Comparison of ENCODE assay signal across 1 cellular context in genomic region chr2:196718796-196719564, GRCh38.
A peak's percentile ranks its signal among the peaks of the same experiment; 100 is the strongest.
TF ChIP-seq lines count a peak whose summit lies in the region.

No MANE protein-coding gene starts in this region.

TF ChIP-seq in HepG2, 621 proteins besides CTCF, POLR2A, EP300 and RAD21 (continued from another document and continues in another):
- no peak for TF ChIP-seq ZHX1 (CRISPR knock-in tag; IDR thresholded peaks at IDR 0.05; ENCODE audit: low read depth)
- TF ChIP-seq ZSCAN9 (CRISPR knock-in tag; IDR thresholded peaks at IDR 0.05; ENCODE audit: borderline replicate concordance), result 0 out of 2 replicates have a peak, but pooled peaks have one; percentile 28
- no peak for TF ChIP-seq ZNF276 (CRISPR knock-in tag; IDR thresholded peaks at IDR 0.05; ENCODE audit: low read depth)
- TF ChIP-seq KDM2A (CRISPR knock-in tag; IDR thresholded peaks at IDR 0.05; ENCODE audit: borderline replicate concordance, low read depth), result peak; percentile 32; the same call in 1 of the 2 replicates
- TF ChIP-seq SIX1 (CRISPR knock-in tag; IDR thresholded peaks at IDR 0.05; ENCODE audit: borderline replicate concordance), result peak; percentile 88
- peak; percentile 59; the same call in 1 of the 2 replicates for TF ChIP-seq RXRB (CRISPR knock-in tag; IDR thresholded peaks at IDR 0.05; ENCODE audit: borderline replicate concordance)
- peak; percentile 40 to 50; a peak in 2 of 4 replicates for TF ChIP-seq HMGXB4 (CRISPR knock-in tag; IDR thresholded peaks at IDR 0.05; ENCODE audit: borderline replicate concordance in 1 of 2, low read depth in 1 of 2)
- TF ChIP-seq ZNF761 (CRISPR knock-in tag; conservative IDR thresholded peaks at IDR 0.05), result no peak
- peak; percentile 63; the same call in 1 of the 2 replicates for TF ChIP-seq KMT2A (CRISPR knock-in tag; IDR thresholded peaks at IDR 0.05)
- no peak for TF ChIP-seq ZNF800 (CRISPR knock-in tag; IDR thresholded peaks at IDR 0.05)
- TF ChIP-seq CBFB (CRISPR knock-in tag; IDR thresholded peaks at IDR 0.05), result no peak
- TF ChIP-seq ZNF331 (CRISPR knock-in tag; IDR thresholded peaks at IDR 0.05), result peak; percentile 45; the same call in 1 of the 2 replicates
- TF ChIP-seq ZNF709 (CRISPR knock-in tag; IDR thresholded peaks at IDR 0.05), result no peak
- no peak for TF ChIP-seq ZNF513 (CRISPR knock-in tag; conservative IDR thresholded peaks at IDR 0.05)
- peak; percentile 92 for TF ChIP-seq TFAP4 (IDR thresholded peaks at IDR 0.05; ENCODE audit: borderline replicate concordance, low read depth)
- no peak for TF ChIP-seq ZNF746 (CRISPR knock-in tag; IDR thresholded peaks at IDR 0.05)
- TF ChIP-seq ZBTB10 (CRISPR knock-in tag; IDR thresholded peaks at IDR 0.05; ENCODE audit: borderline replicate concordance), result no peak
- TF ChIP-seq PHF21A (CRISPR knock-in tag; IDR thresholded peaks at IDR 0.05), result peak; percentile 50; the same call in 1 of the 2 replicates
- TF ChIP-seq GATAD2A (CRISPR knock-in tag; IDR thresholded peaks at IDR 0.05), result peak; percentile 66
- TF ChIP-seq THAP11 (CRISPR knock-in tag; IDR thresholded peaks at IDR 0.05), result 0 out of 2 replicates have a peak, but pooled peaks have one; percentile 9
- TF ChIP-seq KAT8 (CRISPR knock-in tag; IDR thresholded peaks at IDR 0.05), result peak; percentile 41; the same call in 1 of the 2 replicates
- no peak; the same call in 1 of the 2 replicates for TF ChIP-seq ARID4A (CRISPR knock-in tag; IDR thresholded peaks at IDR 0.05; ENCODE audit: borderline replicate concordance)
- TF ChIP-seq ZNF564 (CRISPR knock-in tag; IDR thresholded peaks at IDR 0.05), result no peak
- TF ChIP-seq ETS1 (CRISPR knock-in tag; IDR thresholded peaks at IDR 0.05), result no peak
- TF ChIP-seq ZNF687 (CRISPR knock-in tag; IDR thresholded peaks at IDR 0.05), result no peak
- no peak for TF ChIP-seq ZKSCAN5 (CRISPR knock-in tag; IDR thresholded peaks at IDR 0.05)
